8 cellular contexts compared by ENCODE assay signal in genomic region chr3:186108106-186108940, GRCh38. TPM values are rescaled to one million over a fixed set of nuclear protein-coding genes. Genes with fewer than 3 reads are reported as not detected.
DNase-seq lines count a peak whose midpoint lies in the region; ATAC-seq and TF ChIP-seq lines count a peak whose summit lies in the region.

No MANE protein-coding gene starts in this region.

- no peak for DNase-seq in GM12864 (ENCODE audit: low read depth)
- peak; percentile 14 for DNase-seq in NCI-H774 (lab: John Stamatoyannopoulos, UW)
- peak; percentile 33 for DNase-seq in activated naive CD8-positive, alpha-beta T cell treated with anti-CD3 and anti-CD28 coated beads, Interleukin-2, amount 50 U/mL, for 24 hours
- peak; percentile 49 for DNase-seq in left cardiac atrium
- peak; percentile 26 for DNase-seq in pons (ENCODE audit: low spot score)
- no peak for DNase-seq in hippocampal formation (lab: John Stamatoyannopoulos, UW)

- H3K27ac Mint-ChIP-seq in activated naive CD8-positive, alpha-beta T cell treated with anti-CD3 and anti-CD28 coated beads, Interleukin-2, amount 50 U/mL, for 24 hours = no peak overlapping the region

- no peak for ATAC-seq in activated naive CD8-positive, alpha-beta T cell treated with anti-CD3 and anti-CD28 coated beads, Interleukin-2, amount 50 U/mL, for 24 hours
- ATAC-seq in left cardiac atrium (peak; percentile 4 to 6), HG03457 (IDR thresholded peaks at IDR 0.05; ENCODE audit: unreplicated experiment) (no peak)

- TF ChIP-seq CTCF in 22Rv1 (IDR thresholded peaks at IDR 0.05) (no peak), GM12864 (IDR thresholded peaks at IDR 0.05; ENCODE audit: low read depth, low read length, missing control alignments) (no peak)

- peaks cover 35% of the 10 kb centered on the region for H3K4me1 Mint-ChIP-seq in activated naive CD8-positive, alpha-beta T cell treated with anti-CD3 and anti-CD28 coated beads, Interleukin-2, amount 50 U/mL, for 24 hours

- H3K4me3 ChIP-seq in GM12864 (ENCODE audit: low read depth, low read length) = peak overlapping the region; percentile 75

- H3K9me3 Mint-ChIP-seq in activated naive CD8-positive, alpha-beta T cell treated with anti-CD3 and anti-CD28 coated beads, Interleukin-2, amount 50 U/mL, for 24 hours = no peaks in the 10 kb centered on the region

- intact Hi-C loops in left cardiac atrium (cut with DNase I) = loop anchor here in 1 of 2 donors (10.0 kb wide), 1 partner anchor 136 kb away; no protein-coding TSS in a partner anchor

- peaks cover 71% of the 10 kb centered on the region for H3K27me3 Mint-ChIP-seq in activated naive CD8-positive, alpha-beta T cell treated with anti-CD3 and anti-CD28 coated beads, Interleukin-2, amount 50 U/mL, for 24 hours

- H3K27ac ChIP-seq in 22Rv1 = peak overlapping the region; percentile 38; the same call in 1 of the 2 replicates

- H3K4me3 Mint-ChIP-seq in activated naive CD8-positive, alpha-beta T cell treated with anti-CD3 and anti-CD28 coated beads, Interleukin-2, amount 50 U/mL, for 24 hours = peak overlapping the region; percentile 85

- peaks cover 3% of the 10 kb centered on the region for H3K36me3 Mint-ChIP-seq in activated naive CD8-positive, alpha-beta T cell treated with anti-CD3 and anti-CD28 coated beads, Interleukin-2, amount 50 U/mL, for 24 hours (ENCODE audit: low read depth)

RNA-seq across cellular contexts. Expression of gene ETV5, which starts 0.6 kb away (rescaled TPM):
- total RNA-seq in left cardiac atrium = 10 to 100 TPM; 12.5 to 24.0 TPM

Comparison
In these comparisons a context has a peak if more than half of its experiments do, and no peak if none do; other contexts are left out.
1. DNase-seq: peak in NCI-H774 (single experiment), activated naive CD8-positive, alpha-beta T cell treated with anti-CD3 and anti-CD28 coated beads, Interleukin-2, amount 50 U/mL, for 24 hours (single experiment), left cardiac atrium (single experiment) and pons (single experiment); none in GM12864 (single experiment) and hippocampal formation (0 of 2).
2. ATAC-seq: peak in left cardiac atrium (2 of 2); none in activated naive CD8-positive, alpha-beta T cell treated with anti-CD3 and anti-CD28 coated beads, Interleukin-2, amount 50 U/mL, for 24 hours (single experiment) and HG03457 (single experiment).